Comparison of ENCODE assay signal across 8 cellular contexts in the genomic region with DNA sequence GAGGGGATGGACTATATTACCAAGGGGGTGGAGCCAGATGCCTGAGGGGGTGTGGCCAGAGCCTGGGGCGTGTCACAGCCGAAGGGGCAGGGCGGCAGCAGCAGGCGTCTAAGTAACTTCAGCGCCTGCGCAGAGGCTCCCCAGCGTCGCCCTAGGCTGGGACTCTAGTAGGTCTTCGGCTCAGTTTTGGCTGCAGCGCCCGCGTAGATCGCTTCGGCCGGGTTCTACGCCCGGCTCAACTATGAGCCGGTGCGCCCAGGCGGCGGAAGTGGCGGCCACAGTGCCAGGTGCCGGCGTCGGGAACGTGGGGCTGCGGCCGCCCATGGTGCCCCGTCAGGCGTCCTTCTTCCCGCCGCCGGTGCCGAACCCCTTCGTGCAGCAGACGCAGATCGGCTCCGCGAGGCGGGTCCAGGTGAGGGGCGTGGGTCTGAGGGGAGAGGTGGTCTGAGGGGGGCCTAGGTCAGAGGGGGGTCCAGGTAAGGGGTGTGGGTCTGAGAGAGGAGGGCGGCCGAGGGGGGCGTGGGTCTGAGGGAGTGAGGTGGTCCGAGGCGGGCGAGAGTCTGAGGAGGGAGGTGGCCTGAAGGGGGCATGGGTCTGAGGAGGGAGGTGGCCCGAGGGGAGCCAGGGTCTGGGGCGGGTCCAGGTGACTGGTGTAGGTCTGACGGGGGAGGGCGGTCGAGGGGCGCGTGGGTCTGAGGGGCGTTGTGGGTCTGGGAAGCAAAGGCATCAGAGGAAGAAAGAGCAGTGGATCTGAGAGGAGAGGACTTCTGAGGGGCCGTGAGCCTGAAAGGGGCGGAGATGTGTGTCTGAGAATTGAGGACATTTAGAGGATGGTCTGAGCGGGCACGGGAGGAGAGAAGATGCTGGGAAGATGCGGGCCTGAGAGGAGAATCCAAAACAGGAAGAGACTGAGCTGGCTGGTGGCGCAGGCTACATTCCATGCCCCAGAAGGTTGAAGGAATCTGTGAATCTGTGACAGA. TPM values are rescaled to one million over a fixed set of nuclear protein-coding genes. Genes with fewer than 3 reads are reported as not detected.
DNase-seq lines count a peak whose midpoint lies in the region; ATAC-seq lines count a peak whose summit lies in the region.

A gene with protein sequence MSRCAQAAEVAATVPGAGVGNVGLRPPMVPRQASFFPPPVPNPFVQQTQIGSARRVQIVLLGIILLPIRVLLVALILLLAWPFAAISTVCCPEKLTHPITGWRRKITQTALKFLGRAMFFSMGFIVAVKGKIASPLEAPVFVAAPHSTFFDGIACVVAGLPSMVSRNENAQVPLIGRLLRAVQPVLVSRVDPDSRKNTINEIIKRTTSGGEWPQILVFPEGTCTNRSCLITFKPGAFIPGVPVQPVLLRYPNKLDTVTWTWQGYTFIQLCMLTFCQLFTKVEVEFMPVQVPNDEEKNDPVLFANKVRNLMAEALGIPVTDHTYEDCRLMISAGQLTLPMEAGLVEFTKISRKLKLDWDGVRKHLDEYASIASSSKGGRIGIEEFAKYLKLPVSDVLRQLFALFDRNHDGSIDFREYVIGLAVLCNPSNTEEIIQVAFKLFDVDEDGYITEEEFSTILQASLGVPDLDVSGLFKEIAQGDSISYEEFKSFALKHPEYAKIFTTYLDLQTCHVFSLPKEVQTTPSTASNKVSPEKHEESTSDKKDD (plus strand): TSS at position 132 of the 980 bp plus-strand sequence. CDS start 110 bp downstream, at position 242.

- H3K4me3 Mint-ChIP-seq in activated T-cell treated with anti-CD3 and anti-CD28 coated beads, Interleukin-2, amount 50 U/mL, for 24 hours = peak within 1 kb of the TSS; percentile 55
- H3K4me3 Mint-ChIP-seq in stimulated activated naive CD8-positive, alpha-beta T cell treated with anti-CD3 and anti-CD28 coated beads, Interleukin-15, Interleukin-2, amounts not matched to agents 100 ng/mL and 50 ng/mL, for 24 hours = peak within 1 kb of the TSS; percentile 20

- no peaks in the 10 kb centered on the region for H3K36me3 Mint-ChIP-seq in activated T-cell treated with anti-CD3 and anti-CD28 coated beads, Interleukin-2, amount 50 U/mL, for 24 hours (ENCODE audit: low read depth)
- no peaks in the 10 kb centered on the region for H3K36me3 Mint-ChIP-seq in stimulated activated naive CD8-positive, alpha-beta T cell treated with anti-CD3 and anti-CD28 coated beads, Interleukin-15, Interleukin-2, amounts not matched to agents 100 ng/mL and 50 ng/mL, for 24 hours (ENCODE audit: low read depth)

- DNase-seq in activated CD4-positive, CD25-positive, alpha-beta regulatory T cell (lab: John Stamatoyannopoulos, UW) = no peak
- DNase-seq in NCI-H128 (lab: John Stamatoyannopoulos, UW; ENCODE audit: unreplicated experiment) = peak; percentile 7
- DNase-seq in activated T-cell treated with anti-CD3 and anti-CD28 coated beads, Interleukin-2, amount 50 U/mL, for 24 hours = peak; percentile 55
- DNase-seq in fibroblast of peridontal ligament (ENCODE audit: extremely low read depth) = peak; percentile 80
- peak; percentile 83 for DNase-seq in mucosa of gallbladder (ENCODE audit: low spot score)
- DNase-seq in HuH-7 (ENCODE audit: low spot score) = no peak

- H3K27ac Mint-ChIP-seq in activated T-cell treated with anti-CD3 and anti-CD28 coated beads, Interleukin-2, amount 50 U/mL, for 24 hours = no peak within 1 kb of the TSS
- no peak within 1 kb of the TSS for H3K27ac Mint-ChIP-seq in stimulated activated naive CD8-positive, alpha-beta T cell treated with anti-CD3 and anti-CD28 coated beads, Interleukin-15, Interleukin-2, amounts not matched to agents 100 ng/mL and 50 ng/mL, for 24 hours

- H3K4me1 Mint-ChIP-seq in activated T-cell treated with anti-CD3 and anti-CD28 coated beads, Interleukin-2, amount 50 U/mL, for 24 hours (ENCODE audit: low read depth) = peaks cover 7% of the 10 kb centered on the region
- H3K4me1 Mint-ChIP-seq in stimulated activated naive CD8-positive, alpha-beta T cell treated with anti-CD3 and anti-CD28 coated beads, Interleukin-15, Interleukin-2, amounts not matched to agents 100 ng/mL and 50 ng/mL, for 24 hours (ENCODE audit: low read depth) = peaks cover 5% of the 10 kb centered on the region

- peak; percentile 17 to 33 for ATAC-seq in activated CD4-positive, CD25-positive, alpha-beta regulatory T cell treated with anti-CD3 and anti-CD28 coated beads, Interleukin-2, amount 50 U/mL, for 24 hours

- peaks cover 12% of the 10 kb centered on the region for H3K9me3 Mint-ChIP-seq in activated T-cell treated with anti-CD3 and anti-CD28 coated beads, Interleukin-2, amount 50 U/mL, for 24 hours
- peaks cover 8% of the 10 kb centered on the region for H3K9me3 Mint-ChIP-seq in stimulated activated naive CD8-positive, alpha-beta T cell treated with anti-CD3 and anti-CD28 coated beads, Interleukin-15, Interleukin-2, amounts not matched to agents 100 ng/mL and 50 ng/mL, for 24 hours

- H3K27me3 Mint-ChIP-seq in activated T-cell treated with anti-CD3 and anti-CD28 coated beads, Interleukin-2, amount 50 U/mL, for 24 hours = peaks cover 67% of the 10 kb centered on the region
- H3K27me3 Mint-ChIP-seq in stimulated activated naive CD8-positive, alpha-beta T cell treated with anti-CD3 and anti-CD28 coated beads, Interleukin-15, Interleukin-2, amounts not matched to agents 100 ng/mL and 50 ng/mL, for 24 hours = peaks cover 52% of the 10 kb centered on the region

RNA-seq across cellular contexts. Expression of the gene that starts here (rescaled TPM):
- 15.8 TPM for total RNA-seq in mucosa of gallbladder

Comparison
In these comparisons a context has a peak if more than half of its experiments do, and no peak if none do; other contexts are left out.
1. DNase-seq: peak in NCI-H128 (single experiment), activated T-cell treated with anti-CD3 and anti-CD28 coated beads, Interleukin-2, amount 50 U/mL, for 24 hours (single experiment), fibroblast of peridontal ligament (single experiment) and mucosa of gallbladder (single experiment); none in activated CD4-positive, CD25-positive, alpha-beta regulatory T cell (0 of 4) and HuH-7 (single experiment).